In genomic region chr10:91247360-91248111, GRCh38 we compare ENCODE assay signal across 11 cellular contexts. TPM values are rescaled to one million over a fixed set of nuclear protein-coding genes. Genes with fewer than 3 reads are reported as not detected.
A peak's percentile ranks its signal among the peaks of the same experiment; 100 is the strongest.
DNase-seq lines count a peak whose midpoint lies in the region; ATAC-seq and TF ChIP-seq lines count a peak whose summit lies in the region.
"Had no signal": no experiment of that assay in that cellular context is flagged by ENCODE, and none has a peak within 500 bp of the region (broad histone marks: within the 10 kb centered on the region; RNA-seq: fewer than 3 reads in every experiment).

No MANE protein-coding gene starts in this region.

- DNase-seq in DND-41, result no peak
- peak; percentile 42 for DNase-seq in LHCN-M2 (ENCODE audit: low read depth)
- DNase-seq in chondrocyte (ENCODE audit: low spot score), result no peak
- DNase-seq in naive thymus-derived CD8-positive, alpha-beta T cell, result peak in 2 of 10 donors; percentile 28 to 37
- no peak for DNase-seq in colonic mucosa
- no peak for DNase-seq in smooth muscle cell (lab: John Stamatoyannopoulos, UW; ENCODE audit: unreplicated experiment)
- DNase-seq: Karpas-422, NCI-H774, stomach had no signal

- peak overlapping the region; percentile 64 for H3K27ac Mint-ChIP-seq in chondrocyte (ENCODE audit: unreplicated experiment)
- peak overlapping the region in 4 of 10 donors; percentile 13 to 53 (median 32) for H3K27ac Mint-ChIP-seq in naive thymus-derived CD8-positive, alpha-beta T cell
- H3K27ac Mint-ChIP-seq: activated naive CD8-positive, alpha-beta T cell had no signal

- ATAC-seq in DND-41 (ENCODE audit: insufficient read depth, low read depth), result peak; percentile 38; the same call in 1 of the 3 replicates
- peak; percentile 33 to 60 for ATAC-seq in naive thymus-derived CD8-positive, alpha-beta T cell
- no peak for ATAC-seq in HG02981 (IDR thresholded peaks at IDR 0.05; ENCODE audit: unreplicated experiment)

- no peak for TF ChIP-seq CTCF in DND-41 (IDR thresholded peaks at IDR 0.05; ENCODE audit: borderline replicate concordance, extremely low read depth, low read length, poor library complexity, severe bottlenecking)
- no peak for TF ChIP-seq CTCF in chondrocyte (IDR thresholded peaks at IDR 0.05)
- no peak for TF ChIP-seq CTCF in colonic mucosa (IDR thresholded peaks at IDR 0.05)
- TF ChIP-seq CTCF in smooth muscle cell (IDR thresholded peaks at IDR 0.05; ENCODE audit: borderline replicate concordance, insufficient read depth, poor library complexity, severe bottlenecking), result no peak

- H3K36me3 Mint-ChIP-seq in chondrocyte (ENCODE audit: low read depth), result peaks cover 4% of the 10 kb centered on the region
- H3K36me3 Mint-ChIP-seq in naive thymus-derived CD8-positive, alpha-beta T cell, result peaks cover 0 to 20% (median 7%) of the 10 kb centered on the region in 3 donors
- H3K36me3 Mint-ChIP-seq: activated naive CD8-positive, alpha-beta T cell had no signal

- H3F3A ChIP-seq in smooth muscle cell (ENCODE audit: low read depth), result no peaks in the 10 kb centered on the region

- H3K27me3 ChIP-seq in DND-41 (ENCODE audit: insufficient read depth, low read length, poor library complexity) (no peaks in the 10 kb centered on the region), colonic mucosa (no peaks in the 10 kb centered on the region), smooth muscle cell (ENCODE audit: low read depth) (no peaks in the 10 kb centered on the region)
- H3K27me3 ChIP-seq: stomach had no signal

- H3K36me3 ChIP-seq in DND-41 (ENCODE audit: insufficient read depth, low read length) (peaks cover 74% of the 10 kb centered on the region), colonic mucosa (no peaks in the 10 kb centered on the region), smooth muscle cell (ENCODE audit: low read depth) (no peaks in the 10 kb centered on the region)

- WGBS in smooth muscle cell (ENCODE audit: low lambda C conversion rate), result 55% methylated on average over 1 of the region's 1 CpG

- no peak overlapping the region for H3K4me2 ChIP-seq in DND-41 (ENCODE audit: insufficient read depth, low read length)
- H3K4me2 ChIP-seq in smooth muscle cell, result no peak overlapping the region

- H3K4me3 Mint-ChIP-seq in chondrocyte (ENCODE audit: unreplicated experiment), result peak overlapping the region; percentile 10
- peak overlapping the region in 2 of 10 donors; percentile 16 to 43 for H3K4me3 Mint-ChIP-seq in naive thymus-derived CD8-positive, alpha-beta T cell
- H3K4me3 Mint-ChIP-seq: activated naive CD8-positive, alpha-beta T cell had no signal

- H4K20me1 ChIP-seq in DND-41 (ENCODE audit: insufficient read depth, low read length) (no peaks in the 10 kb centered on the region; the same call in 1 of the 2 replicates), smooth muscle cell (ENCODE audit: low read depth) (no peaks in the 10 kb centered on the region)

- H2AFZ ChIP-seq in DND-41 (ENCODE audit: low read depth, low read length) (no peak overlapping the region), smooth muscle cell (ENCODE audit: low read depth) (no peak overlapping the region)

- intact Hi-C loops in colonic mucosa (cut with DNase I), result no loop called here

- H3K4me3 ChIP-seq in DND-41 (ENCODE audit: low read depth in 1 of 2, low read length in 2 of 2), result no peak overlapping the region
- no peak overlapping the region for H3K4me3 ChIP-seq in colonic mucosa
- H3K4me3 ChIP-seq in smooth muscle cell, result no peak overlapping the region
- H3K4me3 ChIP-seq: stomach had no signal

- no peaks in the 10 kb centered on the region for H3K9me3 Mint-ChIP-seq in chondrocyte (ENCODE audit: low read depth)
- no peaks in the 10 kb centered on the region for H3K9me3 Mint-ChIP-seq in naive thymus-derived CD8-positive, alpha-beta T cell

- H3K9me3 ChIP-seq in DND-41 (ENCODE audit: insufficient read depth, low read length, severe bottlenecking) (no peaks in the 10 kb centered on the region), colonic mucosa (no peaks in the 10 kb centered on the region), smooth muscle cell (replicated peaks; ENCODE audit: low read depth) (no peaks in the 10 kb centered on the region)
- H3K9me3 ChIP-seq: stomach had no signal

- H3K4me1 ChIP-seq in DND-41 (ENCODE audit: insufficient read depth, low read length), result peaks cover 70% of the 10 kb centered on the region
- no peaks in the 10 kb centered on the region for H3K4me1 ChIP-seq in colonic mucosa
- H3K4me1 ChIP-seq in smooth muscle cell (ENCODE audit: low read depth), result no peaks in the 10 kb centered on the region

- H3K27ac ChIP-seq in DND-41 (ENCODE audit: low read length) (peak overlapping the region; percentile 65), colonic mucosa (no peak overlapping the region), smooth muscle cell (ENCODE audit: low read depth) (no peak overlapping the region)

- POLR2A ChIA-PET in naive thymus-derived CD8-positive, alpha-beta T cell (lab: Charles Lee), result interaction anchor here (1.6 kb wide), 1 partner anchor 84 kb away, joined by 4 read pairs; no protein-coding TSS in a partner anchor

- H3K79me2 ChIP-seq in DND-41 (ENCODE audit: insufficient read depth, low read length) (peaks cover 90% of the 10 kb centered on the region), smooth muscle cell (ENCODE audit: low read depth) (no peaks in the 10 kb centered on the region)

- H3K4me1 Mint-ChIP-seq in chondrocyte (ENCODE audit: low read depth), result peaks cover 7% of the 10 kb centered on the region
- H3K4me1 Mint-ChIP-seq in naive thymus-derived CD8-positive, alpha-beta T cell, result peaks cover 6 to 18% (median 14%) of the 10 kb centered on the region in 4 donors

- no peaks in the 10 kb centered on the region for H3K27me3 Mint-ChIP-seq in chondrocyte (ENCODE audit: low read depth)
- no peaks in the 10 kb centered on the region for H3K27me3 Mint-ChIP-seq in naive thymus-derived CD8-positive, alpha-beta T cell
- H3K27me3 Mint-ChIP-seq: activated naive CD8-positive, alpha-beta T cell had no signal

- H3K9ac ChIP-seq in DND-41 (ENCODE audit: low read depth, low read length), result no peak overlapping the region
- no peak overlapping the region for H3K9ac ChIP-seq in colonic mucosa (ENCODE audit: low read depth in 2 of 2, low read length in 2 of 2)
- H3K9ac ChIP-seq in smooth muscle cell (ENCODE audit: low read depth), result no peak overlapping the region

RNA-seq across cellular contexts. Expression of gene PCGF5, which starts 27.1 kb away (rescaled TPM):
- 21.0 and 27.1 TPM in 2 replicates for total RNA-seq in LHCN-M2 (2014; rRNA removed)
- polyA plus RNA-seq in LHCN-M2 (2012), result 13.9 TPM
- 22.9 to 36.9 TPM (median 35.0 TPM) in 3 replicates for total RNA-seq in chondrocyte
- total RNA-seq in naive thymus-derived CD8-positive, alpha-beta T cell, result 10 to 100 TPM; 51.1 to 51.7 TPM
- 10 to 100 TPM; 55.7 to 73.5 (median 60.8) TPM for polyA plus RNA-seq in naive thymus-derived CD8-positive, alpha-beta T cell
- total RNA-seq in colonic mucosa, result 10 to 100 TPM; 48.7 to 71.7 TPM
- 13.9 and 24.5 TPM in 2 replicates for total RNA-seq in smooth muscle cell
- polyA plus RNA-seq in smooth muscle cell, result 10.4 and 13.3 TPM in 2 replicates
